ENCODE assay signal across 11 cellular contexts in the genomic region with DNA sequence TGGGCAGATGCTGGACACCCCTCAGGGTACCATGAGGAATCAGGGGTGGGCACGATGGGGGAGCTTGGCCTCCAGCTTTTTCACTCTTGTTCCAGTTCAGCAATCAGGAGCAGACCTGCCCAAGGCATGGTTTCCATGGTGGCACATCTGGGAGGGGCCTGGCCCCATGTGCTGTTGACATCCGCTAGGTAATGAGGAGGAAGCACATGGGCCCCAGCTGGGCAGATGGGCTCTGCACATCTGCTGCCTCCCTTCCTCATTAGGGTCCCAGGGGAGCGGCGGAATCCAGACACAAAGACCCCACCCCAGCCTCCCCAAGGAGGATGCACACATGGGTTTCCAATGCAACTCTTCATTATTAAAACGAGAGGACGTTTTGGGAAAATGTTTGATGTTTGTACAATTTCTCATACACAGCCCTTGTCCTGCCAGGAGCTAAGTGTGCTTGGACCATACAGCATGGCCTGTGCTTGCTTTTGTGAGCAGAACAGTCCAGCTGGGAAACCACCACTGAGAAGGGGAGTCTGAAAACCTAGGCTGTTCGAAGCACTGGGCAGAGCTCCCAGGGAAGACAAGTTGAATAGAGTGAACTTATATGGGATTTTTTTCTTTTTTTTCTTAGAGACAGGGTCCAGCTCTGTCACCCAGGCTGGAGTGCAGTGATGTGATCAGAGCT. TPM values are rescaled to one million over a fixed set of nuclear protein-coding genes. Genes with fewer than 3 reads are reported as not detected.
DNase-seq lines count a peak whose midpoint lies in the region; ATAC-seq, FAIRE-seq and TF ChIP-seq lines count a peak whose summit lies in the region.
"Had no signal": no experiment of that assay in that cellular context is flagged by ENCODE, and none has a peak within 500 bp of the region (broad histone marks: within the 10 kb centered on the region; RNA-seq: fewer than 3 reads in every experiment).

No MANE protein-coding gene starts in this region.

- H3K4me1 ChIP-seq in subcutaneous abdominal adipose tissue (ENCODE audit: control insufficient read depth in 5 of 5, insufficient read depth in 5 of 5, low read length in 5 of 5) (peaks cover 24 to 45% (median 43%) of the 10 kb centered on the region in 5 donors), kidney (ENCODE audit: control insufficient read depth in 1 of 2, insufficient read depth in 1 of 2, low read depth in 1 of 2, low read length in 2 of 2) (peaks cover 18 to 21% of the 10 kb centered on the region in 2 donors)

- ATAC-seq in GM19397 (IDR thresholded peaks at IDR 0.05; ENCODE audit: unreplicated experiment): peak; percentile 59
- ATAC-seq in left ventricle myocardium superior: peak; percentile 76
- ATAC-seq in HG03442 (IDR thresholded peaks at IDR 0.05; ENCODE audit: unreplicated experiment): no peak

- H3K27ac ChIP-seq in subcutaneous abdominal adipose tissue (ENCODE audit: low read depth, low read length) (peak overlapping the region; percentile 98), kidney (ENCODE audit: low read depth in 2 of 2, low read length in 2 of 2) (peak overlapping the region in 1 of 2 donors; percentile 52)

- H3K36me3 ChIP-seq in subcutaneous abdominal adipose tissue (ENCODE audit: control insufficient read depth in 5 of 5, insufficient read depth in 5 of 5, low read length in 5 of 5): no peaks in the 10 kb centered on the region
- no peaks in the 10 kb centered on the region for H3K36me3 ChIP-seq in kidney (ENCODE audit: control insufficient read depth in 1 of 2, insufficient read depth in 2 of 2, low read length in 2 of 2)

- intact Hi-C loops in left ventricle myocardium superior (cut with micrococcal nuclease): no loop called here
- intact Hi-C loops in kidney (cut with DNase I): no loop called here

- TF ChIP-seq CTCF in kidney (IDR thresholded peaks at IDR 0.05; ENCODE audit: borderline replicate concordance, extremely low read depth, insufficient read depth): no peak

- FAIRE-seq in kidney (lab: Jason Lieb, UNC): no peak

- H3K27me3 ChIP-seq in subcutaneous abdominal adipose tissue (ENCODE audit: control insufficient read depth in 5 of 5, insufficient read depth in 4 of 5, low read length in 5 of 5): no peaks in the 10 kb centered on the region

- peak overlapping the region in 2 of 5 donors; percentile 5 to 31 for H3K4me3 ChIP-seq in subcutaneous abdominal adipose tissue (ENCODE audit: low read depth in 1 of 5, low read length in 5 of 5)
- H3K4me3 ChIP-seq in kidney (ENCODE audit: low read length in 2 of 2): no peak overlapping the region

- DNase-seq in NCI-H1694 (lab: John Stamatoyannopoulos, UW) (peak; percentile 38), left ventricle myocardium superior (peak; percentile 58), NCI-H1436 (lab: John Stamatoyannopoulos, UW) (no peak), T1000 (lab: John Stamatoyannopoulos, UW) (no peak), kidney (no peak)
- DNase-seq: kidney glomerular epithelial cell; NCI-H510A treated with DMSO at 0.1 percent for 48 hours; stimulated activated CD4-positive, alpha-beta T cell treated with anti-CD3 and anti-CD28 coated beads, Interleukin-15, amount 100 ng/mL, for 24 hours had no signal

- H3K9ac ChIP-seq in subcutaneous abdominal adipose tissue (ENCODE audit: low read length in 5 of 5) (peak overlapping the region; percentile 17 to 72 (median 56)), kidney (ENCODE audit: low read length in 2 of 2) (no peak overlapping the region)

- H3K9me3 ChIP-seq in subcutaneous abdominal adipose tissue (ENCODE audit: control insufficient read depth in 5 of 5, low read length in 5 of 5) (no peaks in the 10 kb centered on the region), kidney (ENCODE audit: control insufficient read depth in 1 of 2, low read length in 2 of 2) (no peaks in the 10 kb centered on the region)

RNA-seq across cellular contexts. Expression of a gene that starts 23.7 kb away (rescaled TPM):
- total RNA-seq in left ventricle myocardium superior (3.4 TPM), kidney (105 TPM)
- 122 TPM for polyA plus RNA-seq in kidney (ENCODE audit: insufficient read depth, low read depth, low replicate concordance)

Comparison
In these comparisons a context has a peak if more than half of its experiments do, and no peak if none do; other contexts are left out.
1. DNase-seq: peak in NCI-H1694 (single experiment) and left ventricle myocardium superior (single experiment); none in NCI-H1436 (single experiment), T1000 (single experiment) and kidney (single experiment).
2. H3K9ac ChIP-seq: peak in subcutaneous abdominal adipose tissue (5 of 5); none in kidney (0 of 2).
3. RNA of a gene that starts 23.7 kb away (total RNA-seq): 105 TPM in kidney (single experiment); 3.4 TPM in left ventricle myocardium superior (single experiment); every median in the first group is over 10 times any median in the second.